In genomic region chrX:40147399-40148188, GRCh38 we compare ENCODE assay signal across 1 cellular context.
TF ChIP-seq lines count a peak whose summit lies in the region.

No MANE protein-coding gene starts in this region.

TF ChIP-seq in HCT116, 20 proteins besides CTCF, POLR2A, EP300 and RAD21 (continued from another document):
- TF ChIP-seq MAX (IDR thresholded peaks at IDR 0.05) (no peak), ZNF274 (IDR thresholded peaks at IDR 0.05; ENCODE audit: low read depth, low read length) (no peak)
TF ChIP-seq in HCT116: peak in this region for 0.
